ENCODE assay signal across 12 cellular contexts in the genomic region with DNA sequence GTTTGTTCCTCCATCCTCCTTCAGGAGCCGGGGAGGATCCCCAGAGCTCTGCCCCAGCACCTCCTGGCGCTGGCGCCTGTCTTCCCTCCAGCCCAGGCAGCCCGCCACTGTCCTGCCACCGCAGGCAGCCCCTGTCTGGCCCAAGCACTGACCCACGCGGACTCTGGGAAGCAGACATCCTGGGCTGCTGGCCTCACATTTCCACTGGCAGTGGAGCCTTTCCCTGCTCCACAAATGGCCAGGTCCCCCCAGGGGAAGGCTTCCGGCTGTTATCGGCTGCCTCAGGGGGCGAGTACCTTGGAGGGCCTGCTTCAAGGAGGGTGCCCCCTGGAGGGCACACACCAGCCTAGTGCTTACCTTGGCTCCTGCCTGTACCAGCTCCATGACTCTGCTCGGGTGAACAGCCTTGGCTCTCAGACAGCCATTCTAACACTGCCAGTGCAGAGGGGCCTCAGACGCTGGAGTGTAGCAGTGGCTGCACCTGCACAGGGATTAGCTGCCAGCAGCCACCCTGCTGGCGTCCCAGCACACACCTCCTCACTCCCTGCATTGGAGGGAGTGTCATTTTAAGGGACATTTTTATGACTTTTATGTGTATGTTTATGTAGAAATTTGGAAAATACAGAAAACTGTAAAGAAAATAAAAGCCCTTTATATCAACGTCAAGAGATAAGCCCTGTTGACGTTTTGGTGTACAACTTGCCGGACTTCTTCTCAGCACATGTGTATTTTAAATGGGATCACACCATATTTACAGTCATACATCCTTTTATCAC. TPM values are rescaled to one million over a fixed set of nuclear protein-coding genes. Genes with fewer than 3 reads are reported as not detected.
DNase-seq lines count a peak whose midpoint lies in the region; ATAC-seq and TF ChIP-seq lines count a peak whose summit lies in the region.
"Had no signal": no experiment of that assay in that cellular context is flagged by ENCODE, and none has a peak within 500 bp of the region (broad histone marks: within the 10 kb centered on the region; RNA-seq: fewer than 3 reads in every experiment).

No MANE protein-coding gene starts in this region.

- intact Hi-C loops in left colon (cut with DNase I, micrococcal nuclease) (no loop called here), ascending aorta (cut with DNase I) (no loop called here)

- ATAC-seq in left colon (peak; percentile 52), HG02870 (IDR thresholded peaks at IDR 0.05; ENCODE audit: unreplicated experiment) (no peak)

- in situ Hi-C loops in SK-MEL-5 (cut with HindIII; ENCODE audit: low pct_unique_long_range_greater_than_20kb, low sequenced_read_pairs), result no loop called here

- no peaks in the 10 kb centered on the region for H3K4me1 ChIP-seq in ascending aorta

- H3K27ac ChIP-seq in ascending aorta, result no peak overlapping the region
- H3K27ac ChIP-seq: HL-60 had no signal

- no peaks in the 10 kb centered on the region for H3K9me3 ChIP-seq in ascending aorta

- no peak overlapping the region for H3K4me3 ChIP-seq in ascending aorta

- DNase-seq in DMS 273 (lab: John Stamatoyannopoulos, UW; ENCODE audit: unreplicated experiment) (peak; percentile 80), HT-29 (ENCODE audit: low spot score) (peak; percentile 17), SK-MEL-5 (ENCODE audit: low read depth, low spot score) (peak; percentile 33), left colon (no peak), middle frontal gyrus (ENCODE audit: extremely low spot score, low spot score) (no peak), KG1 (lab: John Stamatoyannopoulos, UW) (no peak), ascending aorta (ENCODE audit: low spot score in 2 of 2) (no peak)
- DNase-seq: T-helper 9 cell had no signal

- TF ChIP-seq CTCF in ascending aorta (IDR thresholded peaks at IDR 0.05), result no peak

- H3K27me3 ChIP-seq in ascending aorta, result no peaks in the 10 kb centered on the region

- H3K36me3 ChIP-seq in ascending aorta, result no peaks in the 10 kb centered on the region

RNA-seq across cellular contexts. Expression of a gene that starts 21.0 kb away (rescaled TPM):
- 3.1 TPM in 1 of 2 replicates, not detected in the other for total RNA-seq in HT-29 (2014; rRNA removed; shearing (Covaris generic))
- 0.08 TPM in 1 of 2 replicates, not detected in the other for total RNA-seq in SK-MEL-5 (2014; rRNA removed; shearing (Covaris generic))
- polyA plus RNA-seq in SK-MEL-5 (2015; cell fraction: cytosol; rRNA removed), result not detected in 2 replicates
- polyA plus RNA-seq in SK-MEL-5 (2015; cell fraction: nucleus; rRNA removed), result not detected in 2 replicates
- total RNA-seq in left colon (10 to 100 TPM; 27.7 to 31.9 TPM), ascending aorta (72.6 TPM)

RNA-seq across cellular contexts. Expression of a gene that starts 25.3 kb away (rescaled TPM):
- total RNA-seq in HT-29 (2014; rRNA removed; shearing (Covaris generic)), result 0.61 TPM in 1 of 2 replicates, not detected in the other
- not detected in 2 replicates for total RNA-seq in SK-MEL-5 (2014; rRNA removed; shearing (Covaris generic))
- not detected in 2 replicates for polyA plus RNA-seq in SK-MEL-5 (2015; cell fraction: cytosol; rRNA removed)
- not detected in 2 replicates for polyA plus RNA-seq in SK-MEL-5 (2015; cell fraction: nucleus; rRNA removed)
- total RNA-seq in left colon, result 1 to 10 TPM in 1 of 2 donors, under 1 TPM in 1; 0.58 to 1.1 TPM
- total RNA-seq in ascending aorta, result not detected
- total RNA-seq: cardiac septum, mononuclear cell had no signal

RNA-seq across cellular contexts. Expression of a gene that starts 51.8 kb away (rescaled TPM):
- total RNA-seq in HT-29 (2014; rRNA removed; shearing (Covaris generic)), result 104 and 105 TPM in 2 replicates
- total RNA-seq in SK-MEL-5 (2014; rRNA removed; shearing (Covaris generic)), result 0.61 and 0.67 TPM in 2 replicates
- polyA plus RNA-seq in SK-MEL-5 (2015; cell fraction: cytosol; rRNA removed), result 2.6 and 4.1 TPM in 2 replicates
- 2.8 and 12.3 TPM in 2 replicates for polyA plus RNA-seq in SK-MEL-5 (2015; cell fraction: nucleus; rRNA removed)
- total RNA-seq in left colon (10 to 100 TPM; 59.6 to 66.6 TPM), ascending aorta (23.0 TPM)

RNA-seq across cellular contexts. Expression of a gene that starts 52.4 kb away (rescaled TPM):
- total RNA-seq in HT-29 (2014; rRNA removed; shearing (Covaris generic)), result 35.7 and 39.6 TPM in 2 replicates
- total RNA-seq in SK-MEL-5 (2014; rRNA removed; shearing (Covaris generic)), result 36.8 and 37.0 TPM in 2 replicates
- 52.3 and 73.7 TPM in 2 replicates for polyA plus RNA-seq in SK-MEL-5 (2015; cell fraction: cytosol; rRNA removed)
- 32.2 and 41.7 TPM in 2 replicates for polyA plus RNA-seq in SK-MEL-5 (2015; cell fraction: nucleus; rRNA removed)
- total RNA-seq in left colon (10 to 100 TPM; 74.0 to 91.2 TPM), ascending aorta (18.6 TPM)

Comparison
In these comparisons a context has a peak if more than half of its experiments do, and no peak if none do; other contexts are left out.
1. DNase-seq: peak in DMS 273 (single experiment), HT-29 (single experiment) and SK-MEL-5 (single experiment); none in left colon (0 of 2), middle frontal gyrus (single experiment), KG1 (single experiment) and ascending aorta (0 of 2).
2. RNA of a gene that starts 51.8 kb away (total RNA-seq): 104 to 105 TPM in HT-29, 59.6 to 66.6 TPM in left colon and 23.0 TPM in ascending aorta (single experiment); 0.61 to 0.67 TPM in SK-MEL-5; every median in the first group is over 10 times any median in the second.